Comparison of ENCODE assay signal across 24 cellular contexts in genomic region chr5:105735704-105736103, GRCh38.
"Had no signal": no experiment of that assay in that cellular context is flagged by ENCODE, and none has a peak within 500 bp of the region (broad histone marks: within the 10 kb centered on the region; RNA-seq: fewer than 3 reads in every experiment).

No MANE protein-coding gene starts in this region.

- H3K4me1 Mint-ChIP-seq: activated CD4-positive, alpha-beta T cell treated with anti-CD3 and anti-CD28 coated beads, Interleukin-2, amount 10 ng/mL, durations not matched to agents 24 days and 14 days; activated naive CD8-positive, alpha-beta T cell treated with anti-CD3 and anti-CD28 coated beads, Interleukin-2, amount 50 U/mL, for 24 hours; T-helper 17 cell had no signal

- H3K27ac ChIP-seq: breast epithelium had no signal

- H3K4me3 Mint-ChIP-seq: activated CD4-positive, alpha-beta T cell treated with anti-CD3 and anti-CD28 coated beads, Interleukin-2, amount 10 ng/mL, durations not matched to agents 24 days and 14 days; activated naive CD8-positive, alpha-beta T cell treated with anti-CD3 and anti-CD28 coated beads, Interleukin-2, amount 50 U/mL, for 24 hours; activated T-cell treated with anti-CD3 and anti-CD28 coated beads, Interleukin-2, amount 50 U/mL, for 4 hours; T-helper 17 cell; WTC11 had no signal

- H3K27me3 Mint-ChIP-seq: activated CD4-positive, alpha-beta T cell treated with anti-CD3 and anti-CD28 coated beads, Interleukin-2, amount 10 ng/mL, durations not matched to agents 24 days and 14 days; activated naive CD8-positive, alpha-beta T cell treated with anti-CD3 and anti-CD28 coated beads, Interleukin-2, amount 50 U/mL, for 24 hours; T-helper 17 cell had no signal

- H3K4me3 ChIP-seq: breast epithelium had no signal

- H3K36me3 Mint-ChIP-seq: activated naive CD4-positive, alpha-beta T cell treated with anti-CD3 and anti-CD28 coated beads, Interleukin-2, amount 50 U/mL, for 72 hours; WTC11 had no signal

- H3K27me3 ChIP-seq: breast epithelium had no signal

- H3K9me3 Mint-ChIP-seq: activated CD4-positive, alpha-beta T cell treated with anti-CD3 and anti-CD28 coated beads, Interleukin-2, amount 10 ng/mL, durations not matched to agents 24 days and 14 days; WTC11 had no signal

- DNase-seq: activated CD4-positive, alpha-beta T cell treated with anti-CD3 and anti-CD28 coated beads, Interleukin-2, amount 10 ng/mL, durations not matched to agents 24 days and 14 days; activated CD4-positive, alpha-beta T cell treated with anti-CD3 and anti-CD28 coated beads, Interleukin-2, amount 50 U/mL, for 48 hours; activated CD4-positive, CD25-positive, alpha-beta regulatory T cell treated with anti-CD3 and anti-CD28 coated beads, Interleukin-2, amount 50 U/mL, for 72 hours; activated CD8-positive, alpha-beta memory T cell treated with anti-CD3 and anti-CD28 coated beads for 24 hours; activated effector memory CD4-positive, alpha-beta T cell treated with anti-CD3 and anti-CD28 coated beads, Interleukin-2, amount 50 U/mL, for 16 hours; activated naive CD4-positive, alpha-beta T cell treated with Interleukin-2 at 50 U/mL for 16 hours; activated naive CD8-positive, alpha-beta T cell treated with anti-CD3 and anti-CD28 coated beads, Interleukin-2, amount 50 U/mL, for 24 hours; activated T-cell treated with anti-CD3 and anti-CD28 coated beads, Interleukin-2, amount 50 U/mL, for 4 hours; caudate nucleus; KBM-7; NCI-H1092 treated with DMSO at 0.1 percent for 48 hours; NCI-H1436; NCI-H1694 treated with DMSO at 0.1 percent for 48 hours; NCI-H2029 treated with DMSO at 0.1 percent for 48 hours; NCI-H345; NCI-H510A; NCI-H526 treated with DMSO at 0.1 percent for 48 hours; NCI-H82; SIG-M5; T-helper 17 cell; T-helper 9 cell had no signal

- H3K27ac Mint-ChIP-seq: activated CD4-positive, alpha-beta T cell treated with anti-CD3 and anti-CD28 coated beads, Interleukin-2, amount 10 ng/mL, durations not matched to agents 24 days and 14 days; activated naive CD4-positive, alpha-beta T cell treated with anti-CD3 and anti-CD28 coated beads, Interleukin-2, amount 50 U/mL, for 72 hours; activated naive CD8-positive, alpha-beta T cell treated with anti-CD3 and anti-CD28 coated beads, Interleukin-2, amount 50 U/mL, for 24 hours; T-helper 17 cell; WTC11 had no signal

- ATAC-seq: activated naive CD4-positive, alpha-beta T cell treated with anti-CD3 and anti-CD28 coated beads, Interleukin-2, amount 50 U/mL, for 72 hours; activated naive CD8-positive, alpha-beta T cell treated with anti-CD3 and anti-CD28 coated beads, Interleukin-2, amount 50 U/mL, for 24 hours; activated T-cell treated with anti-CD3 and anti-CD28 coated beads, Interleukin-2, amount 50 U/mL, for 4 hours; T-helper 17 cell; WTC11 had no signal

- H3K36me3 ChIP-seq: breast epithelium had no signal
